31 cellular contexts compared by ENCODE assay signal in genomic region chr9:31355965-31356364, GRCh38.
DNase-seq lines count a peak whose midpoint lies in the region; ATAC-seq, FAIRE-seq and TF ChIP-seq lines count a peak whose summit lies in the region.
"Had no signal": no experiment of that assay in that cellular context is flagged by ENCODE, and none has a peak within 500 bp of the region (broad histone marks: within the 10 kb centered on the region; RNA-seq: fewer than 3 reads in every experiment).

No MANE protein-coding gene starts in this region.

- H3K36me3 ChIP-seq in endothelial cell of umbilical vein (ENCODE audit: control insufficient read depth in 2 of 2, extremely low read depth in 1 of 2, insufficient read depth in 2 of 2, low read length in 2 of 2) = no peaks in the 10 kb centered on the region
- H3K36me3 ChIP-seq: gastroesophageal sphincter, neutrophil had no signal

- no peak overlapping the region for H3K4me3 ChIP-seq in endothelial cell of umbilical vein (replicated peaks in 1 of 3; ENCODE audit: insufficient read depth in 1 of 3, low read depth in 1 of 3, low read length in 3 of 3)
- H3K4me3 ChIP-seq: gastroesophageal sphincter, hepatocyte, testis had no signal

- H3K27me3 ChIP-seq in endothelial cell of umbilical vein (ENCODE audit: control insufficient read depth in 2 of 2, insufficient read depth in 2 of 2, low read length in 2 of 2) = no peaks in the 10 kb centered on the region
- H3K27me3 ChIP-seq: gastroesophageal sphincter, hepatocyte, neutrophil, testis had no signal

- no peak for FAIRE-seq in endothelial cell of umbilical vein (lab: Jason Lieb, UNC)
- FAIRE-seq: GM12892, HepG2, RCC 7860, urothelium cell line had no signal

- H4K20me1 ChIP-seq in endothelial cell of umbilical vein (replicated peaks; ENCODE audit: control insufficient read depth, extremely low read depth, insufficient read depth, low read length) = no peaks in the 10 kb centered on the region

- CTCF ChIA-PET in endothelial cell of umbilical vein (lab: Charles Lee) = interaction anchor here (1.0 kb wide), 1 partner anchor 51 kb away, joined by 4 read pairs; no protein-coding TSS in a partner anchor
- CTCF ChIA-PET in activated CD4-positive, alpha-beta T cell treated with anti-CD3 and anti-CD28 coated beads for 36 hours (lab: Charles Lee) = no interaction called here

- no peak for TF ChIP-seq POLR2A in endothelial cell of umbilical vein (IDR thresholded peaks at IDR 0.05; ENCODE audit: low read depth, low read length)

- TF ChIP-seq CTCF in endothelial cell of umbilical vein (IDR thresholded peaks at IDR 0.05; ENCODE audit: extremely low read depth in 1 of 2, insufficient read depth in 1 of 2, low read depth in 1 of 2, low read length in 2 of 2) (no peak), chondrocyte (IDR thresholded peaks at IDR 0.05) (no peak)

- H3K27ac ChIP-seq in endothelial cell of umbilical vein (ENCODE audit: insufficient read depth, low read depth, low read length) = no peak overlapping the region
- H3K27ac ChIP-seq: gastroesophageal sphincter, hepatocyte, neutrophil, testis had no signal

- no peaks in the 10 kb centered on the region for H3K9me3 ChIP-seq in endothelial cell of umbilical vein (replicated peaks; ENCODE audit: control insufficient read depth, insufficient read depth, low read length)
- H3K9me3 ChIP-seq: gastroesophageal sphincter, neutrophil, testis had no signal

- no peak overlapping the region for H3K4me2 ChIP-seq in endothelial cell of umbilical vein (ENCODE audit: insufficient read depth, low read length)
- H3K4me2 ChIP-seq: hepatocyte had no signal

- peak; percentile 56 for ATAC-seq in GM18861 (IDR thresholded peaks at IDR 0.05; ENCODE audit: unreplicated experiment)
- ATAC-seq in activated CD4-positive, alpha-beta T cell treated with anti-CD3 and anti-CD28 coated beads for 36 hours = no peak
- ATAC-seq: activated T-cell treated with anti-CD3 and anti-CD28 coated beads, Interleukin-2, amount 50 U/mL, for 4 hours; gastroesophageal sphincter; HepG2; left colon; stimulated activated naive CD8-positive, alpha-beta T cell treated with anti-CD3 and anti-CD28 coated beads, Interleukin-15, Interleukin-2, amounts not matched to agents 100 U/mL and 50 U/mL, for 24 hours had no signal

- no peak overlapping the region for H3K27ac Mint-ChIP-seq in activated CD4-positive, alpha-beta T cell treated with anti-CD3 and anti-CD28 coated beads for 36 hours
- H3K27ac Mint-ChIP-seq in chondrocyte (ENCODE audit: unreplicated experiment) = no peak overlapping the region
- H3K27ac Mint-ChIP-seq: activated CD4-positive, alpha-beta T cell treated with anti-CD3 and anti-CD28 coated beads, Interleukin-2, amount 10 ng/mL, durations not matched to agents 7 days and 5 days; naive B cell; progenitor cell of endocrine pancreas had no signal

- no peaks in the 10 kb centered on the region for H3K4me1 Mint-ChIP-seq in activated CD4-positive, alpha-beta T cell treated with anti-CD3 and anti-CD28 coated beads for 36 hours
- no peaks in the 10 kb centered on the region for H3K4me1 Mint-ChIP-seq in chondrocyte (ENCODE audit: low read depth)
- H3K4me1 Mint-ChIP-seq: activated CD4-positive, alpha-beta T cell treated with anti-CD3 and anti-CD28 coated beads, Interleukin-2, amount 10 ng/mL, durations not matched to agents 7 days and 5 days; central memory CD8-positive, alpha-beta T cell; naive B cell had no signal

- peaks cover 7% of the 10 kb centered on the region for H3K9me3 Mint-ChIP-seq in activated CD4-positive, alpha-beta T cell treated with anti-CD3 and anti-CD28 coated beads for 36 hours (ENCODE audit: low read depth)
- no peaks in the 10 kb centered on the region for H3K9me3 Mint-ChIP-seq in chondrocyte (ENCODE audit: low read depth)
- H3K9me3 Mint-ChIP-seq: activated CD4-positive, alpha-beta T cell treated with anti-CD3 and anti-CD28 coated beads, Interleukin-2, amount 10 ng/mL, durations not matched to agents 7 days and 5 days; activated T-cell treated with anti-CD3 and anti-CD28 coated beads, Interleukin-2, amount 50 U/mL, for 4 hours; central memory CD8-positive, alpha-beta T cell had no signal

- POLR2A ChIA-PET in endothelial cell of umbilical vein (lab: Charles Lee) = no interaction called here
- POLR2A ChIA-PET in activated CD4-positive, alpha-beta T cell treated with anti-CD3 and anti-CD28 coated beads for 36 hours (lab: Charles Lee) = no interaction called here

- H3K79me2 ChIP-seq in endothelial cell of umbilical vein (ENCODE audit: control insufficient read depth, insufficient read depth, low read length) = no peaks in the 10 kb centered on the region
- H3K79me2 ChIP-seq: hepatocyte had no signal

- H3K4me1 ChIP-seq in endothelial cell of umbilical vein (ENCODE audit: control insufficient read depth, extremely low read depth, insufficient read depth, low read length) = peaks cover 9% of the 10 kb centered on the region
- H3K4me1 ChIP-seq: gastroesophageal sphincter, testis had no signal

- no TSS peak for BruUV-seq in endothelial cell of umbilical vein (replicated peaks; lab: Mats Ljungman, UMichigan)

- no peaks in the 10 kb centered on the region for H3K9me1 ChIP-seq in endothelial cell of umbilical vein (replicated peaks; ENCODE audit: control insufficient read depth, extremely low read depth, insufficient read depth, low read length)

- H3K9ac ChIP-seq in endothelial cell of umbilical vein (replicated peaks; ENCODE audit: extremely low read depth, insufficient read depth, low read length) = no peak overlapping the region

- DNase-seq in NCI-H1436 (lab: John Stamatoyannopoulos, UW) = peak; percentile 82
- DNase-seq in NCI-H524 treated with DMSO at 0.1 percent for 48 hours (lab: John Stamatoyannopoulos, UW) = peak; percentile 2
- no peak for DNase-seq in endothelial cell of umbilical vein (ENCODE audit: low read depth, low spot score)
- DNase-seq in iPS-NIHi7 (ENCODE audit: extremely low spot score) = no peak
- DNase-seq in activated CD4-positive, alpha-beta T cell treated with anti-CD3 and anti-CD28 coated beads for 36 hours = no peak
- DNase-seq in chondrocyte (ENCODE audit: low spot score) = no peak
- DNase-seq: activated CD4-positive, alpha-beta T cell treated with anti-CD3 and anti-CD28 coated beads, Interleukin-2, amount 10 ng/mL, durations not matched to agents 7 days and 5 days; activated gamma-delta T cell treated with Interleukin-2 at 50 U/mL for 16 hours; activated T-cell treated with anti-CD3 and anti-CD28 coated beads, Interleukin-2, amount 50 U/mL, for 4 hours; C1 segment of cervical spinal cord; Calu3; dermis blood vessel endothelial cell; EL; GOT3; Kasumi-1; left colon; naive B cell; SIG-M5; stimulated activated naive CD8-positive, alpha-beta T cell treated with anti-CD3 and anti-CD28 coated beads, Interleukin-15, Interleukin-2, amounts not matched to agents 100 U/mL and 50 U/mL, for 24 hours; SW 1271; testis had no signal

- H3K36me3 Mint-ChIP-seq in activated CD4-positive, alpha-beta T cell treated with anti-CD3 and anti-CD28 coated beads for 36 hours (ENCODE audit: low read depth) = no peaks in the 10 kb centered on the region
- no peaks in the 10 kb centered on the region for H3K36me3 Mint-ChIP-seq in chondrocyte (ENCODE audit: low read depth)

- dilution Hi-C loops in endothelial cell of umbilical vein (cut with MboI; ENCODE audit: extremely low pct_ligation_motif_present, low sequenced_read_pairs) = no loop called here

- H3K4me3 Mint-ChIP-seq in activated CD4-positive, alpha-beta T cell treated with anti-CD3 and anti-CD28 coated beads for 36 hours = no peak overlapping the region
- no peak overlapping the region for H3K4me3 Mint-ChIP-seq in chondrocyte (ENCODE audit: unreplicated experiment)
- H3K4me3 Mint-ChIP-seq: activated CD4-positive, alpha-beta T cell treated with anti-CD3 and anti-CD28 coated beads, Interleukin-2, amount 10 ng/mL, durations not matched to agents 7 days and 5 days; activated T-cell treated with anti-CD3 and anti-CD28 coated beads, Interleukin-2, amount 50 U/mL, for 4 hours; central memory CD8-positive, alpha-beta T cell; naive B cell had no signal

- intact Hi-C loops in endothelial cell of umbilical vein (cut with micrococcal nuclease) = no loop called here
- intact Hi-C loops in activated CD4-positive, alpha-beta T cell treated with anti-CD3 and anti-CD28 coated beads for 36 hours (cut with DNase I, micrococcal nuclease) = no loop called here

- H2AFZ ChIP-seq in endothelial cell of umbilical vein (ENCODE audit: low read depth, low read length) = no peak overlapping the region
- H2AFZ ChIP-seq: hepatocyte had no signal

- H3K27me3 Mint-ChIP-seq in activated CD4-positive, alpha-beta T cell treated with anti-CD3 and anti-CD28 coated beads for 36 hours = no peaks in the 10 kb centered on the region
- peaks cover 3% of the 10 kb centered on the region for H3K27me3 Mint-ChIP-seq in chondrocyte (ENCODE audit: low read depth)
- H3K27me3 Mint-ChIP-seq: activated CD4-positive, alpha-beta T cell treated with anti-CD3 and anti-CD28 coated beads, Interleukin-2, amount 10 ng/mL, durations not matched to agents 7 days and 5 days; central memory CD8-positive, alpha-beta T cell; progenitor cell of endocrine pancreas had no signal

TF ChIP-seq in endothelial cell of umbilical vein, 7 proteins besides CTCF, POLR2A, EP300 and RAD21:
- TF ChIP-seq GATA2 (IDR thresholded peaks at IDR 0.05; ENCODE audit: insufficient read depth, insufficient read length, low read depth, low read length) (no peak), POLR2AphosphoS5 (IDR thresholded peaks at IDR 0.05; ENCODE audit: insufficient read depth, low read depth, low read length) (no peak), FOS (IDR thresholded peaks at IDR 0.05; ENCODE audit: borderline replicate concordance, insufficient read depth, low read length) (peak; percentile 27), MYC (IDR thresholded peaks at IDR 0.05; ENCODE audit: low read depth, low read length) (no peak), JUN (IDR thresholded peaks at IDR 0.05; ENCODE audit: borderline replicate concordance, insufficient read depth, insufficient read length, low read depth) (no peak), EZH2 (IDR thresholded peaks at IDR 0.05; ENCODE audit: borderline replicate concordance, low read depth, low read length, severe bottlenecking) (no peak)
- TF ChIP-seq, protein P1, sequence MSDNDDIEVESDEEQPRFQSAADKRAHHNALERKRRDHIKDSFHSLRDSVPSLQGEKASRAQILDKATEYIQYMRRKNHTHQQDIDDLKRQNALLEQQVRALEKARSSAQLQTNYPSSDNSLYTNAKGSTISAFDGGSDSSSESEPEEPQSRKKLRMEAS (IDR thresholded peaks at IDR 0.05; ENCODE audit: insufficient read depth, insufficient read length) = no peak
TF ChIP-seq in endothelial cell of umbilical vein: peak in this region for 1.

Comparison
In these comparisons a context has a peak if more than half of its experiments do, and no peak if none do; other contexts are left out.
1. DNase-seq: peak in NCI-H1436 (single experiment) and NCI-H524 treated with DMSO at 0.1 percent for 48 hours (single experiment); none in endothelial cell of umbilical vein (single experiment), iPS-NIHi7 (single experiment), activated CD4-positive, alpha-beta T cell treated with anti-CD3 and anti-CD28 coated beads for 36 hours (single experiment) and chondrocyte (single experiment).